ENCODE assay signal across 31 cellular contexts in the genomic region with DNA sequence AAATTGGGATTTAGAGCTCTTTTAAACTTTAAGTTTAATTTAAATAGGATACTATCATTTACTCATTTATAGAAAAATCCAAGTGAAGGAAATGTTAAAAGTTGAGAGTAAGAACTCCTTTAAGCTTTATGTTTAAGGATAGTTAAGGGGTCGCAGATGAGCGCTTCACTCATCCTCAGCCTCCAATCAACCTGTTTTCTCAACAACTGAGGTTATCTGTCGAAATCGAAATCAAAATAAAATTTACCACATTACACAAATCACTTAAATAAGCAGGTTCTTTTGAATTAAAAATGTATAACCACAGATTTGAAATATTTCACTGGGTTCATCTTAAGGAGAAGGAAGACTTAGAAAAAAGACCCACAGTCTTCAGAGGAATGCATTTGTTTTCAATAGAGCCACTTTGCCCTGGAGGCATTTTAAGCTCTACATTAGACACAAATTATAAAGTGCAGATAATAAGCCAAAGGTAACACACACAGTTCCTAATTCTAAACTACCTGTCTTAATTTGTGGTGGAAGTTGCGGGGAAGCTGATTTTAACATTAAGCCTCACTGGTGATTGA. TPM values are rescaled to one million over a fixed set of nuclear protein-coding genes. Genes with fewer than 3 reads are reported as not detected.
"Had no signal": no experiment of that assay in that cellular context is flagged by ENCODE, and none has a peak within 500 bp of the region (broad histone marks: within the 10 kb centered on the region; RNA-seq: fewer than 3 reads in every experiment).

No MANE protein-coding gene starts in this region.

- DNase-seq: dermis blood vessel endothelial cell; dorsolateral prefrontal cortex; effector CD4-positive, alpha-beta T cell; effector memory CD4-positive, alpha-beta T cell; erythroblast; esophagus squamous epithelium; foreskin fibroblast; foreskin melanocyte; gastrocnemius medialis; glutamatergic neuron; head of caudate nucleus; heart right ventricle; hippocampal formation; left cardiac atrium; left lung; left ventricle myocardium superior; lower lobe of right lung; mesenchymal stem cell; mucosa of descending colon had no signal

- H3K27ac ChIP-seq: coronary artery, dorsolateral prefrontal cortex, epithelial cell of prostate, esophagus squamous epithelium, gastrocnemius medialis, heart right ventricle, left lung, lower lobe of right lung had no signal

- H3K4me3 ChIP-seq: coronary artery, dorsolateral prefrontal cortex, esophagus squamous epithelium, gastrocnemius medialis, heart right ventricle, left lung, lower lobe of right lung, mucosa of descending colon had no signal

- ATAC-seq: esophagus mucosa, gastrocnemius medialis, heart right ventricle, left cardiac atrium, left lung, left ventricle myocardium superior, lower lobe of right lung, mucosa of descending colon had no signal

- H3K4me1 ChIP-seq: gastrocnemius medialis, left lung, lower lobe of right lung had no signal

- H3K9me3 ChIP-seq: esophagus squamous epithelium, gastrocnemius medialis, heart right ventricle, left lung, lower lobe of right lung, mucosa of descending colon had no signal

- FAIRE-seq: colon, islet of Langerhans, keratinocyte had no signal

- H3K36me3 ChIP-seq: esophagus squamous epithelium, gastrocnemius medialis, heart right ventricle, left lung, lower lobe of right lung had no signal

RNA-seq across cellular contexts. Expression of a gene that starts 5.5 kb away (rescaled TPM):
- total RNA-seq: dermis blood vessel endothelial cell, esophagus mucosa, glomerular endothelial cell, heart right ventricle, kidney epithelial cell, left cardiac atrium, left lung, left ventricle myocardium superior, lower lobe of right lung, lung microvascular endothelial cell, mesenteric fat pad, mesothelial cell of epicardium, myocyte had no signal
- polyA plus RNA-seq: heart right ventricle, keratinocyte had no signal
